ENCODE assay signal across 8 cellular contexts in the genomic region with DNA sequence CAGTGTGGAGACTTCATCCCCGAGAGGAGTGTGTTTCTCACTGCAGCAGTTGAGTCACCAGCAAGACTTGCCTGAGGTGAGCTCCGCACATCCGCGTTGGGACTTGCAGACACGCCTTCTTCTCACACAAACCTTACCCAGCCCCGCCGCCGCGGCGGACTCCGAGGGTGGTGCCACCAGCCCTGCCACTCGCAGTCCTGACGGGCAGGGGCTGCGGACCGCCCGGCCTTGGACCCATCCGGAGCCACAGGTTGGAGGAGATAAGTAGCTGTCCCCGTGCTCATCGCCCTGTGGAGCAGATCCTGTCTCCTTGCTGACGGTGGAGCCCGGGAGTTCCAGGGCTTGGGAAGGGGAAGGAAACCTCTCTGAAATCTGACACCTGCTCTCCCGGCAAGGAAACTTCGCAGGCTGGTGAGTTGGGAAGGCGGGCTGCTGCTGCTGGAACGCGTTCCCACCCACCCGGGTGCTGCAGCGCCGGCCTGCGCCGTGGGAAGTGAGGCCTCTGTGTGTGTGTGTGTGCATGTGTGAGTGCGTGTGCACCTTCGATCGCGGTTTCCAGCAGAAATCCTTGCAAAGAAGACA. TPM values are rescaled to one million over a fixed set of nuclear protein-coding genes. Genes with fewer than 3 reads are reported as not detected.
DNase-seq lines count a peak whose midpoint lies in the region; ATAC-seq and TF ChIP-seq lines count a peak whose summit lies in the region.

A gene with protein sequence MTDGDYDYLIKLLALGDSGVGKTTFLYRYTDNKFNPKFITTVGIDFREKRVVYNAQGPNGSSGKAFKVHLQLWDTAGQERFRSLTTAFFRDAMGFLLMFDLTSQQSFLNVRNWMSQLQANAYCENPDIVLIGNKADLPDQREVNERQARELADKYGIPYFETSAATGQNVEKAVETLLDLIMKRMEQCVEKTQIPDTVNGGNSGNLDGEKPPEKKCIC (plus strand): TSS at position 188 of the 582 bp plus-strand sequence. CDS start 49,109 bp downstream, outside the sequence.

- ATAC-seq in HG02798 (IDR thresholded peaks at IDR 0.05; ENCODE audit: poor library complexity, unreplicated experiment) = peak; percentile 84
- ATAC-seq in natural killer cell treated with Interleukin-12 subunit alpha and Interleukin-12 subunit beta and Interleukin-15 and Interleukin-18, amount 100 ng/mL, for 72 hours = peak; percentile 97 to 99
- peak; percentile 99 for ATAC-seq in stimulated activated effector memory CD8-positive, alpha-beta T cell treated with anti-CD3 and anti-CD28 coated beads, Interleukin-12 subunit alpha, Interleukin-12 subunit beta, amount 100 ng/mL, for 72 hours

- peak within 1 kb of the TSS; percentile 74 for H3K4me3 Mint-ChIP-seq in activated T-helper 1 cell treated with anti-CD3 and anti-CD28 coated beads, Interleukin-12 subunit alpha, Interleukin-12 subunit beta, Interleukin-2, Interleukin-4 antibody, amounts not matched to agents 30 ng/mL and 10 ng/mL and 1 ng/mL, durations not matched to agents 14 hours and 24 hours and 36 hours
- H3K4me3 Mint-ChIP-seq in natural killer cell treated with Interleukin-12 subunit alpha and Interleukin-12 subunit beta and Interleukin-15 and Interleukin-18, amount 100 ng/mL, for 72 hours = peak within 1 kb of the TSS; percentile 90
- H3K4me3 Mint-ChIP-seq in stimulated activated effector memory CD8-positive, alpha-beta T cell treated with anti-CD3 and anti-CD28 coated beads, Interleukin-12 subunit alpha, Interleukin-12 subunit beta, amount 100 ng/mL, for 72 hours = peak within 1 kb of the TSS; percentile 77

- H3K4me1 Mint-ChIP-seq in activated T-helper 1 cell treated with anti-CD3 and anti-CD28 coated beads, Interleukin-12 subunit alpha, Interleukin-12 subunit beta, Interleukin-2, Interleukin-4 antibody, amounts not matched to agents 30 ng/mL and 10 ng/mL and 1 ng/mL, durations not matched to agents 14 hours and 24 hours and 36 hours (ENCODE audit: low read depth) = peaks cover 16% of the 10 kb centered on the region
- peaks cover 34 to 40% of the 10 kb centered on the region in 2 donors for H3K4me1 Mint-ChIP-seq in natural killer cell treated with Interleukin-12 subunit alpha and Interleukin-12 subunit beta and Interleukin-15 and Interleukin-18, amount 100 ng/mL, for 72 hours (ENCODE audit: low read depth in 2 of 2)
- H3K4me1 Mint-ChIP-seq in stimulated activated effector memory CD8-positive, alpha-beta T cell treated with anti-CD3 and anti-CD28 coated beads, Interleukin-12 subunit alpha, Interleukin-12 subunit beta, amount 100 ng/mL, for 72 hours = peaks cover 15% of the 10 kb centered on the region

- peak within 1 kb of the TSS; percentile 69 for H3K4me3 ChIP-seq in fibroblast of pulmonary artery (replicated peaks; ENCODE audit: low read depth, low read length)

- TF ChIP-seq CTCF in fibroblast of pulmonary artery (IDR thresholded peaks at IDR 0.05; ENCODE audit: low read length, missing control alignments) = no peak

- H3K27me3 Mint-ChIP-seq in activated T-helper 1 cell treated with anti-CD3 and anti-CD28 coated beads, Interleukin-12 subunit alpha, Interleukin-12 subunit beta, Interleukin-2, Interleukin-4 antibody, amounts not matched to agents 30 ng/mL and 10 ng/mL and 1 ng/mL, durations not matched to agents 14 hours and 24 hours and 36 hours (ENCODE audit: insufficient read depth) = peaks cover 33% of the 10 kb centered on the region
- H3K27me3 Mint-ChIP-seq in natural killer cell treated with Interleukin-12 subunit alpha and Interleukin-12 subunit beta and Interleukin-15 and Interleukin-18, amount 100 ng/mL, for 72 hours = no peaks in the 10 kb centered on the region

- DNase-seq in AG20443 (ENCODE audit: low spot score) = peak; percentile 76
- DNase-seq in OCI-M1 (lab: John Stamatoyannopoulos, UW) = peak; percentile 42
- peak; percentile 47 for DNase-seq in activated T-helper 1 cell treated with anti-CD3 and anti-CD28 coated beads, Interleukin-12 subunit alpha, Interleukin-12 subunit beta, Interleukin-2, Interleukin-4 antibody, amounts not matched to agents 30 ng/mL and 10 ng/mL and 1 ng/mL, durations not matched to agents 14 hours and 24 hours and 36 hours (ENCODE audit: low spot score)
- peak; percentile 84 for DNase-seq in fibroblast of pulmonary artery (ENCODE audit: low read depth)
- DNase-seq in natural killer cell treated with Interleukin-12 subunit alpha and Interleukin-12 subunit beta and Interleukin-15 and Interleukin-18, amount 100 ng/mL, for 72 hours (ENCODE audit: low spot score) = peak; percentile 89
- peak; percentile 46 to 70 for DNase-seq in stimulated activated effector memory CD8-positive, alpha-beta T cell treated with anti-CD3 and anti-CD28 coated beads, Interleukin-12 subunit alpha, Interleukin-12 subunit beta, amount 100 ng/mL, for 72 hours (ENCODE audit: low spot score in 2 of 2)
- no peak for DNase-seq in SHP77 treated with DMSO at 0.1 percent for 48 hours (lab: John Stamatoyannopoulos, UW)

- peaks cover 9% of the 10 kb centered on the region for H3K9me3 Mint-ChIP-seq in activated T-helper 1 cell treated with anti-CD3 and anti-CD28 coated beads, Interleukin-12 subunit alpha, Interleukin-12 subunit beta, Interleukin-2, Interleukin-4 antibody, amounts not matched to agents 30 ng/mL and 10 ng/mL and 1 ng/mL, durations not matched to agents 14 hours and 24 hours and 36 hours
- peaks cover 3% of the 10 kb centered on the region for H3K9me3 Mint-ChIP-seq in natural killer cell treated with Interleukin-12 subunit alpha and Interleukin-12 subunit beta and Interleukin-15 and Interleukin-18, amount 100 ng/mL, for 72 hours
- peaks cover 7% of the 10 kb centered on the region for H3K9me3 Mint-ChIP-seq in stimulated activated effector memory CD8-positive, alpha-beta T cell treated with anti-CD3 and anti-CD28 coated beads, Interleukin-12 subunit alpha, Interleukin-12 subunit beta, amount 100 ng/mL, for 72 hours

- no peaks in the 10 kb centered on the region for H3K36me3 Mint-ChIP-seq in activated T-helper 1 cell treated with anti-CD3 and anti-CD28 coated beads, Interleukin-12 subunit alpha, Interleukin-12 subunit beta, Interleukin-2, Interleukin-4 antibody, amounts not matched to agents 30 ng/mL and 10 ng/mL and 1 ng/mL, durations not matched to agents 14 hours and 24 hours and 36 hours (ENCODE audit: low read depth)
- peaks cover 7% of the 10 kb centered on the region for H3K36me3 Mint-ChIP-seq in natural killer cell treated with Interleukin-12 subunit alpha and Interleukin-12 subunit beta and Interleukin-15 and Interleukin-18, amount 100 ng/mL, for 72 hours
- no peaks in the 10 kb centered on the region for H3K36me3 Mint-ChIP-seq in stimulated activated effector memory CD8-positive, alpha-beta T cell treated with anti-CD3 and anti-CD28 coated beads, Interleukin-12 subunit alpha, Interleukin-12 subunit beta, amount 100 ng/mL, for 72 hours

- peak within 1 kb of the TSS; percentile 9 for H3K27ac Mint-ChIP-seq in activated T-helper 1 cell treated with anti-CD3 and anti-CD28 coated beads, Interleukin-12 subunit alpha, Interleukin-12 subunit beta, Interleukin-2, Interleukin-4 antibody, amounts not matched to agents 30 ng/mL and 10 ng/mL and 1 ng/mL, durations not matched to agents 14 hours and 24 hours and 36 hours
- peak within 1 kb of the TSS; percentile 62 to 86 for H3K27ac Mint-ChIP-seq in natural killer cell treated with Interleukin-12 subunit alpha and Interleukin-12 subunit beta and Interleukin-15 and Interleukin-18, amount 100 ng/mL, for 72 hours
- H3K27ac Mint-ChIP-seq in stimulated activated effector memory CD8-positive, alpha-beta T cell treated with anti-CD3 and anti-CD28 coated beads, Interleukin-12 subunit alpha, Interleukin-12 subunit beta, amount 100 ng/mL, for 72 hours = no peak within 1 kb of the TSS

- intact Hi-C loops in activated T-helper 1 cell treated with anti-CD3 and anti-CD28 coated beads, Interleukin-12 subunit alpha, Interleukin-12 subunit beta, Interleukin-2, Interleukin-4 antibody, amounts not matched to agents 30 ng/mL and 10 ng/mL and 1 ng/mL, durations not matched to agents 14 hours and 24 hours and 36 hours (cut with micrococcal nuclease) = loop anchor here (2.0 to 5.0 kb wide), 2 partner anchors 22 to 111 kb away; no protein-coding TSS in a partner anchor

RNA-seq across cellular contexts. Expression of the gene that starts here (rescaled TPM):
- 0.10 and 0.21 TPM in 2 replicates for total RNA-seq in activated T-helper 1 cell treated with anti-CD3 and anti-CD28 coated beads, Interleukin-12 subunit alpha, Interleukin-12 subunit beta, Interleukin-2, Interleukin-4 antibody, amounts not matched to agents 30 ng/mL and 10 ng/mL and 1 ng/mL, durations not matched to agents 14 hours and 24 hours and 36 hours
- 1 to 10 TPM; 1.5 to 1.6 TPM for total RNA-seq in natural killer cell treated with Interleukin-12 subunit alpha and Interleukin-12 subunit beta and Interleukin-15 and Interleukin-18, amount 100 ng/mL, for 72 hours

Comparison
In these comparisons a context has a peak if more than half of its experiments do, and no peak if none do; other contexts are left out.
1. Peak in DNase-seq in activated T-helper 1 cell treated with anti-CD3 and anti-CD28 coated beads, Interleukin-12 subunit alpha, Interleukin-12 subunit beta, Interleukin-2, Interleukin-4 antibody, amounts not matched to agents 30 ng/mL and 10 ng/mL and 1 ng/mL, durations not matched to agents 14 hours and 24 hours and 36 hours; RNA of the gene not detected or under 1 TPM.